In genomic region chr7:133482626-133483025, GRCh38 we compare ENCODE assay signal across 19 cellular contexts.
"Had no signal": no experiment of that assay in that cellular context is flagged by ENCODE, and none has a peak within 500 bp of the region (broad histone marks: within the 10 kb centered on the region; RNA-seq: fewer than 3 reads in every experiment).

No MANE protein-coding gene starts in this region.

- ATAC-seq: left ventricle myocardium superior, right cardiac atrium had no signal

- H3K4me3 Mint-ChIP-seq: activated CD4-positive, alpha-beta memory T cell treated with anti-CD3 and anti-CD28 coated beads, Interleukin-2, amount 10 ng/mL, durations not matched to agents 7 days and 5 days; activated naive CD4-positive, alpha-beta T cell treated with anti-CD3 and anti-CD28 coated beads for 36 hours; nephron progenitor cell; type B pancreatic cell had no signal

- H3K9me3 ChIP-seq: ascending aorta, prostate gland, suprapubic skin had no signal

- H3K36me3 ChIP-seq: prostate gland had no signal

- H3K4me3 ChIP-seq: ascending aorta, dorsolateral prefrontal cortex, prostate gland, SK-N-MC, suprapubic skin had no signal

- H3K27ac Mint-ChIP-seq: activated CD4-positive, alpha-beta memory T cell treated with anti-CD3 and anti-CD28 coated beads, Interleukin-2, amount 10 ng/mL, durations not matched to agents 7 days and 5 days; activated naive CD4-positive, alpha-beta T cell treated with anti-CD3 and anti-CD28 coated beads for 36 hours; nephron progenitor cell; type B pancreatic cell had no signal

- H3K27ac ChIP-seq: ascending aorta, dorsolateral prefrontal cortex, prostate gland, SK-N-MC, suprapubic skin had no signal

- H3K9me3 Mint-ChIP-seq: activated CD4-positive, alpha-beta memory T cell treated with anti-CD3 and anti-CD28 coated beads, Interleukin-2, amount 10 ng/mL, durations not matched to agents 7 days and 5 days; activated naive CD4-positive, alpha-beta T cell treated with anti-CD3 and anti-CD28 coated beads for 36 hours; nephron progenitor cell; type B pancreatic cell had no signal

- H3K4me1 ChIP-seq: ascending aorta, prostate gland, suprapubic skin had no signal

- H3K27me3 ChIP-seq: ascending aorta, dorsolateral prefrontal cortex, suprapubic skin had no signal

- DNase-seq: activated CD4-positive, alpha-beta memory T cell treated with anti-CD3 and anti-CD28 coated beads, Interleukin-2, amount 10 ng/mL, durations not matched to agents 7 days and 5 days; activated CD4-positive, CD25-positive, alpha-beta regulatory T cell treated with anti-CD3 and anti-CD28 coated beads, Interleukin-2, amount 50 U/mL, for 72 hours; activated CD8-positive, alpha-beta memory T cell treated with anti-CD3 and anti-CD28 coated beads, Interleukin-2, amount 50 U/mL, for 4 hours; activated naive CD4-positive, alpha-beta T cell treated with anti-CD3 and anti-CD28 coated beads for 36 hours; dorsolateral prefrontal cortex; erythroblast; left ventricle myocardium superior; mesenchymal stem cell; nephron progenitor cell; right cardiac atrium; small intestine; stimulated activated CD4-positive, alpha-beta T cell treated with anti-CD3 and anti-CD28 coated beads, Interleukin-4, amount 100 ng/mL, for 24 hours; stimulated activated naive CD4-positive, alpha-beta T cell; T1000 had no signal

- H3K27me3 Mint-ChIP-seq: activated CD4-positive, alpha-beta memory T cell treated with anti-CD3 and anti-CD28 coated beads, Interleukin-2, amount 10 ng/mL, durations not matched to agents 7 days and 5 days; type B pancreatic cell had no signal
